ENCODE assay signal across 35 cellular contexts in genomic region chr12:132130690-132131089, GRCh38.
"Had no signal": no experiment of that assay in that cellular context is flagged by ENCODE, and none has a peak within 500 bp of the region (broad histone marks: within the 10 kb centered on the region; RNA-seq: fewer than 3 reads in every experiment).

No MANE protein-coding gene starts in this region.

- H3K4me3 ChIP-seq: adrenal gland, body of pancreas, breast epithelium, MG63, Peyer's patch, SJSA1 had no signal

- H3K27me3 ChIP-seq: adrenal gland, body of pancreas, breast epithelium, MG63, Peyer's patch, SJSA1 had no signal

- DNase-seq: activated CD4-positive, alpha-beta T cell treated with anti-CD3 and anti-CD28 coated beads, Interleukin-2, amount 10 ng/mL, durations not matched to agents 24 days and 14 days; activated CD4-positive, alpha-beta T cell treated with anti-CD3 and anti-CD28 coated beads, Interleukin-2, amount 50 U/mL, for 4 hours; activated CD8-positive, alpha-beta T cell treated with anti-CD3 and anti-CD28 coated beads for 36 hours; activated gamma-delta T cell treated with Interleukin-2 at 50 U/mL for 16 hours; activated naive CD4-positive, alpha-beta T cell treated with anti-CD3 and anti-CD28 coated beads for 36 hours; activated T-cell treated with anti-CD3 and anti-CD28 coated beads for 4 hours; activated T-cell treated with anti-CD3 and anti-CD28 coated beads, Interleukin-2, amount 50 U/mL, for 4 hours; body of pancreas; Karpas-422; KBM-7; MG63; NCI-H1092; NCI-H146; NCI-H187; NCI-H2029 treated with DMSO at 0.1 percent for 48 hours; NCI-H2107; NCI-H2171; NCI-H510A; NCI-H526; NCI-H748 treated with DMSO at 0.1 percent for 48 hours; NK-92 treated with Interleukin-12 subunit alpha and Interleukin-12 subunit beta, amount 100 ng/mL, for 24 hours; PC-3; Peyer's patch; RPMI8226; SHP77 treated with DMSO at 0.1 percent for 48 hours; SK-N-SH; SW 1271; T-helper 1 cell; T-helper 2 cell; T-helper 9 cell had no signal

- H3K4me1 ChIP-seq: adrenal gland, body of pancreas, breast epithelium, Peyer's patch, SJSA1 had no signal

- H3K27ac ChIP-seq: adrenal gland, body of pancreas, breast epithelium, Peyer's patch, SJSA1 had no signal

- H3K9ac ChIP-seq: SK-N-SH had no signal

- H3K4me2 ChIP-seq: SK-N-SH had no signal

- H3K9me3 ChIP-seq: adrenal gland, body of pancreas, breast epithelium, MG63, Peyer's patch, SJSA1, SK-N-SH had no signal

- ATAC-seq: activated CD8-positive, alpha-beta T cell treated with anti-CD3 and anti-CD28 coated beads for 36 hours; activated naive CD4-positive, alpha-beta T cell treated with anti-CD3 and anti-CD28 coated beads, Interleukin-2, amount 50 U/mL, for 72 hours; activated T-cell treated with anti-CD3 and anti-CD28 coated beads, Interleukin-2, amount 50 U/mL, for 4 hours; body of pancreas; PC-3 had no signal

- H3K36me3 ChIP-seq: breast epithelium had no signal

- FAIRE-seq: astrocyte had no signal
